8 cellular contexts compared by ENCODE assay signal in genomic region chr17:47530557-47531227, GRCh38. TPM values are rescaled to one million over a fixed set of nuclear protein-coding genes. Genes with fewer than 3 reads are reported as not detected.
DNase-seq lines count a peak whose midpoint lies in the region; ATAC-seq, FAIRE-seq and TF ChIP-seq lines count a peak whose summit lies in the region.
"Not testable (repeated sequence)": the region's sequence is repeated elsewhere in the genome, so short reads cannot be mapped to it uniquely, and the experiment has no call there.

Gene NPEPPS (plus strand): TSS chr17:47531108. CDS start chr17:47531301, 193 bp downstream.

- H3K27ac ChIP-seq in KMS-11 (peak within 1 kb of the TSS; percentile 57), Peyer's patch (peak within 1 kb of the TSS; percentile 87 to 96 (median 92)), esophagus (ENCODE audit: low read depth in 2 of 2, low read length in 1 of 2) (peak within 1 kb of the TSS; percentile 90 to 95)

- not testable (repeated sequence) for H3K27me3 ChIP-seq in KMS-11 (ENCODE audit: insufficient read depth, low read depth); Peyer's patch; esophagus (ENCODE audit: control insufficient read depth in 1 of 2, insufficient read depth in 2 of 2, low read length in 2 of 2)

- H3K9me3 ChIP-seq in Peyer's patch; esophagus (ENCODE audit: control insufficient read depth in 2 of 2, insufficient read depth in 1 of 2, low read depth in 1 of 2, low read length in 1 of 2): not testable (repeated sequence)

- H3K4me1 ChIP-seq in KMS-11 (ENCODE audit: low read depth, poor library complexity, severe bottlenecking) (peaks cover 14% of the 10 kb centered on the region), Peyer's patch (peaks cover 0 to 12% (median 2%) of the 10 kb centered on the region in 4 donors)
- not testable (repeated sequence) for H3K4me1 ChIP-seq in esophagus (ENCODE audit: control insufficient read depth in 2 of 2, insufficient read depth in 2 of 2, low read length in 1 of 2)

- FAIRE-seq in D721Med (lab: Jason Lieb, UNC): not testable (repeated sequence)

- not testable (repeated sequence) for H3K4me3 ChIP-seq in KMS-11 (IDR thresholded peaks at IDR 0.05; ENCODE audit: insufficient read depth, low read depth, low read length)
- H3K4me3 ChIP-seq in Peyer's patch (peak within 1 kb of the TSS; percentile 61 to 83 (median 68)), esophagus (ENCODE audit: low read depth in 1 of 2, low read length in 2 of 2) (peak within 1 kb of the TSS; percentile 66 to 75)

- not testable (repeated sequence) for H4K20me1 ChIP-seq in KMS-11 (ENCODE audit: insufficient read depth)

- H3K9ac ChIP-seq in KMS-11: peak within 1 kb of the TSS; percentile 53; the same call in 1 of the 2 replicates

- peak within 1 kb of the TSS; percentile 99; the same call in 1 of the 2 replicates for H3K4me2 ChIP-seq in KMS-11

- peak in 1 of 2 donors; percentile 14 for TF ChIP-seq POLR2A in Peyer's patch (IDR thresholded peaks at IDR 0.05)

- peak; percentile 31 for DNase-seq in D721Med (ENCODE audit: insufficient read length, low spot score)
- DNase-seq in Peyer's patch: peak; percentile 84 to 94 (median 93)
- peak; percentile 84 to 89 for DNase-seq in activated T-cell treated with anti-CD3 and anti-CD28 coated beads, Interleukin-2, amount 50 U/mL, for 48 hours
- DNase-seq in mucosa of gallbladder (ENCODE audit: low spot score): peak; percentile 87
- peak; percentile 74 to 81 for DNase-seq in stimulated activated CD8-positive, alpha-beta memory T cell treated with anti-CD3 and anti-CD28 coated beads, Interleukin-2, amount 100 ng/mL, for 48 hours (ENCODE audit: low read depth in 2 of 2)

- not testable (repeated sequence) for H3K36me3 ChIP-seq in KMS-11 (ENCODE audit: insufficient read depth); Peyer's patch; esophagus (ENCODE audit: control insufficient read depth in 2 of 2, insufficient read depth in 2 of 2, low read length in 1 of 2)

- WGBS in esophagus, 2 donors: 9 to 18% methylated on average over 29 to 59 of the region's 59 CpGs

- not testable (repeated sequence) for TF ChIP-seq CTCF in D721Med (IDR thresholded peaks at IDR 0.05; ENCODE audit: insufficient read depth, missing control alignments); KMS-11 (conservative IDR thresholded peaks at IDR 0.05; ENCODE audit: low read depth, low read length); Peyer's patch (IDR thresholded peaks at IDR 0.05)

- H3K79me2 ChIP-seq in KMS-11 (ENCODE audit: insufficient read depth, low read depth): peaks cover 27% of the 10 kb centered on the region

- ATAC-seq in GM21723 (IDR thresholded peaks at IDR 0.05; ENCODE audit: unreplicated experiment): peak; percentile 66

- peak within 1 kb of the TSS; percentile 69 for H2AFZ ChIP-seq in KMS-11 (ENCODE audit: low read depth)

RNA-seq across cellular contexts. Expression of gene NPEPPS, which starts in this region (rescaled TPM):
- 100 to 1,000 TPM; 124 to 207 (median 165) TPM for total RNA-seq in Peyer's patch
- polyA plus RNA-seq in esophagus: 100 to 1,000 TPM; 110 to 115 TPM
- 117 TPM for total RNA-seq in mucosa of gallbladder

Comparison
In these comparisons a context has a peak if more than half of its experiments do, and no peak if none do; other contexts are left out.
1. DNase-seq: peak in every context shown above with its lines; median percentile 93 in Peyer's patch; 87 in mucosa of gallbladder; 86 in activated T-cell treated with anti-CD3 and anti-CD28 coated beads, Interleukin-2, amount 50 U/mL, for 48 hours; 78 in stimulated activated CD8-positive, alpha-beta memory T cell treated with anti-CD3 and anti-CD28 coated beads, Interleukin-2, amount 100 ng/mL, for 48 hours; 31 in D721Med.